16 cellular contexts compared by ENCODE assay signal in genomic region chr7:38629621-38630020, GRCh38. TPM values are rescaled to one million over a fixed set of nuclear protein-coding genes. Genes with fewer than 3 reads are reported as not detected.
DNase-seq lines count a peak whose midpoint lies in the region; ATAC-seq, FAIRE-seq and TF ChIP-seq lines count a peak whose summit lies in the region.
"Had no signal": no experiment of that assay in that cellular context is flagged by ENCODE, and none has a peak within 500 bp of the region (broad histone marks: within the 10 kb centered on the region; RNA-seq: fewer than 3 reads in every experiment).

No MANE protein-coding gene starts in this region.

- H2BK20ac ChIP-seq in H1 (ENCODE audit: low read length): no peak overlapping the region

- peaks cover 0 to 3% (median 0%) of the 10 kb centered on the region in 4 experiments; a peak in 1 of 7 replicates for H3K4me1 ChIP-seq in H1 (replicated peaks in 1 of 4; ENCODE audit: control insufficient read depth in 3 of 4, insufficient read depth in 4 of 4, low read length in 3 of 4)
- H3K4me1 ChIP-seq: A549, upper lobe of right lung had no signal

- no peak overlapping the region for H2AK5ac ChIP-seq in H1 (ENCODE audit: low read depth, low read length)

- DNase-seq in NCI-H2227 (lab: John Stamatoyannopoulos, UW; ENCODE audit: unreplicated experiment): peak; percentile 4
- no peak for DNase-seq in NCI-H2227 treated with DMSO at 0.1 percent for 48 hours (lab: John Stamatoyannopoulos, UW)
- peak; percentile 48 for DNase-seq in NCI-H446 treated with DMSO at 0.1 percent for 48 hours (lab: John Stamatoyannopoulos, UW)
- DNase-seq in H1 (ENCODE audit: low read depth in 1 of 2, low spot score in 2 of 2): no peak
- peak; percentile 6 for DNase-seq in occipital lobe (lab: John Stamatoyannopoulos, UW)
- no peak for DNase-seq in OCI-M1 (lab: John Stamatoyannopoulos, UW)
- no peak for DNase-seq in endothelial cell (ENCODE audit: low spot score)
- DNase-seq: activated B cell treated with CpG ODN at 0.5 μM for 24 hours; aorta; effector memory CD8-positive, alpha-beta T cell; H7; MV-4-11; upper lobe of right lung had no signal

- H3K36me3 ChIP-seq in H1 (ENCODE audit: control insufficient read depth in 2 of 4, insufficient read depth in 4 of 4, low read length in 3 of 4): no peaks in the 10 kb centered on the region
- H3K36me3 ChIP-seq: SJSA1, upper lobe of right lung had no signal

- no peak overlapping the region for H3K23ac ChIP-seq in H1 (ENCODE audit: insufficient read length)

- H3K14ac ChIP-seq in H1 (ENCODE audit: insufficient read length): no peak overlapping the region

- no peak overlapping the region for H3K27ac ChIP-seq in H1 (ENCODE audit: low read depth, low read length)
- H3K27ac ChIP-seq: A549, SJSA1, upper lobe of right lung had no signal

- H3K4ac ChIP-seq in H1 (replicated peaks; ENCODE audit: insufficient read length, low read depth, low read length): no peak overlapping the region

- POLR2A ChIA-PET in H1 (lab: Charles Lee; ENCODE audit: partially characterized antibody): interaction anchor here (0.6 kb wide), 1 partner anchor 18 kb away, joined by 3 read pairs; no protein-coding TSS in a partner anchor

- H3K23me2 ChIP-seq in H1 (ENCODE audit: low read depth, low read length): no peaks in the 10 kb centered on the region; the same call in 1 of the 2 replicates

- no peak for ATAC-seq in HG03095 (IDR thresholded peaks at IDR 0.05; ENCODE audit: unreplicated experiment)
- ATAC-seq: A549; effector memory CD8-positive, alpha-beta T cell; upper lobe of right lung had no signal

- H3K4me2 ChIP-seq in H1 (ENCODE audit: insufficient read depth in 1 of 2, low read depth in 2 of 2, low read length in 2 of 2): peak overlapping the region; percentile 48 to 81; a peak in 1 of 4 replicates

- H3K56ac ChIP-seq in H1 (replicated peaks; ENCODE audit: insufficient read length, low read depth, low read length): no peak overlapping the region

- no peaks in the 10 kb centered on the region for H3K79me2 ChIP-seq in H1 (ENCODE audit: control insufficient read depth in 1 of 2, insufficient read depth in 2 of 2, low read length in 2 of 2)

- no peak overlapping the region for H4K91ac ChIP-seq in H1 (replicated peaks; ENCODE audit: insufficient read length, low read length)

- no peak overlapping the region for H3K27ac Mint-ChIP-seq in endothelial cell (ENCODE audit: unreplicated experiment)
- H3K27ac Mint-ChIP-seq: activated B cell treated with CpG ODN at 0.5 μM for 24 hours; effector memory CD8-positive, alpha-beta T cell had no signal

- no peak for TF ChIP-seq EP300 in H1 (IDR thresholded peaks at IDR 0.05; ENCODE audit: borderline replicate concordance in 1 of 2, low read depth in 2 of 2, low read length in 2 of 2)

- no peak overlapping the region for H3K18ac ChIP-seq in H1 (ENCODE audit: extremely low read depth, low read length)

- no peaks in the 10 kb centered on the region for H3K9me3 Mint-ChIP-seq in endothelial cell (ENCODE audit: unreplicated experiment)

- no peak for TF ChIP-seq RAD21 in H1 (IDR thresholded peaks at IDR 0.05 in 1 of 2, conservative IDR thresholded peaks at IDR 0.05 in 1 of 2; ENCODE audit: low read depth in 2 of 2, low read length in 2 of 2)

- H2BK120ac ChIP-seq in H1 (replicated peaks; ENCODE audit: low read depth, low read length): no peak overlapping the region

- H3K9me3 ChIP-seq in H1 (ENCODE audit: insufficient read depth in 2 of 2, low read depth in 1 of 2, low read length in 1 of 2): no peaks in the 10 kb centered on the region
- H3K9me3 ChIP-seq: upper lobe of right lung had no signal

- H3K9ac ChIP-seq in H1 (replicated peaks in 1 of 4; ENCODE audit: extremely low read depth in 1 of 4, low read depth in 3 of 4, low read length in 3 of 4): no peak overlapping the region

- H2BK15ac ChIP-seq in H1 (ENCODE audit: low read length): no peak overlapping the region

- peaks cover 10 to 28% (median 24%) of the 10 kb centered on the region in 4 experiments for H3K27me3 ChIP-seq in H1 (replicated peaks in 1 of 4; ENCODE audit: control insufficient read depth in 3 of 4, extremely low read depth in 1 of 4, insufficient read depth in 3 of 4, low read length in 3 of 4)

- H2BK5ac ChIP-seq in H1 (ENCODE audit: low read depth, low read length): no peak overlapping the region

- H4K5ac ChIP-seq in H1 (ENCODE audit: insufficient read length, low read depth, low read length): no peak overlapping the region

- no peak overlapping the region for H2BK12ac ChIP-seq in H1 (ENCODE audit: low read depth, low read length)

- no peaks in the 10 kb centered on the region for H3K36me3 Mint-ChIP-seq in endothelial cell (ENCODE audit: low read depth, unreplicated experiment)

- H3K4me3 Mint-ChIP-seq in endothelial cell (ENCODE audit: unreplicated experiment): no peak overlapping the region
- H3K4me3 Mint-ChIP-seq: activated B cell treated with CpG ODN at 0.5 μM for 24 hours had no signal

- no peak overlapping the region for H3K4me3 ChIP-seq in H1 (ENCODE audit: extremely low read depth in 1 of 4, insufficient read depth in 2 of 4, low read depth in 3 of 4, low read length in 4 of 4)
- H3K4me3 ChIP-seq: A549, SJSA1, upper lobe of right lung had no signal

- CTCF ChIA-PET in H1 (lab: Charles Lee; ENCODE audit: partially characterized antibody): no interaction called here

- H4K20me1 ChIP-seq in H1 (replicated peaks in 1 of 2; ENCODE audit: control insufficient read depth in 1 of 2, insufficient read depth in 2 of 2, low read length in 2 of 2): no peaks in the 10 kb centered on the region

- no peak for TF ChIP-seq POLR2A in H1 (IDR thresholded peaks at IDR 0.05; ENCODE audit: control extremely low read depth in 1 of 2, low read depth in 2 of 2, low read length in 2 of 2)

- peaks cover 6% of the 10 kb centered on the region for H3K4me1 Mint-ChIP-seq in endothelial cell (ENCODE audit: unreplicated experiment)

- H2AFZ ChIP-seq in H1 (ENCODE audit: low read length): no peak overlapping the region

- no peaks in the 10 kb centered on the region; the same call in 1 of the 2 replicates for H3K79me1 ChIP-seq in H1 (ENCODE audit: low read depth, low read length)

- peaks cover 15% of the 10 kb centered on the region for H3K27me3 Mint-ChIP-seq in endothelial cell (ENCODE audit: unreplicated experiment)

- no peak for FAIRE-seq in H1 (lab: Jason Lieb, UNC)
- FAIRE-seq: A549 had no signal

- 88% methylated on average over 3 of the region's 3 CpGs; no CpG with 5 or more reads in 1 of the 2 experiments for WGBS in H1 (ENCODE audit: extremely low coverage in 1 of 2, insufficient coverage in 1 of 2, insufficient read length in 1 of 2, insufficient replicate concordance in 2 of 2, low coverage in 1 of 2, low lambda C conversion rate in 2 of 2, missing lambda C conversion rate in 1 of 2), 2 experiments

- H4K8ac ChIP-seq in H1 (ENCODE audit: extremely low read depth, insufficient read depth, low read length): no peak overlapping the region

- TF ChIP-seq CTCF in H1 (IDR thresholded peaks at IDR 0.05; ENCODE audit: control extremely low read depth in 1 of 3, insufficient read depth in 1 of 3, low read depth in 1 of 3, low read length in 3 of 3): no peak
- no peak for TF ChIP-seq CTCF in endothelial cell (IDR thresholded peaks at IDR 0.05; ENCODE audit: unreplicated experiment)

TF ChIP-seq in H1, 55 proteins besides CTCF, POLR2A, EP300 and RAD21:
- TF ChIP-seq EZH2 (IDR thresholded peaks at IDR 0.05; ENCODE audit: low read depth, low read length, severe bottlenecking) (no peak), KDM4A (IDR thresholded peaks at IDR 0.05; ENCODE audit: low read depth, low read length, severe bottlenecking) (no peak), ASH2L (IDR thresholded peaks at IDR 0.05; ENCODE audit: low read length) (no peak), SIN3A (conservative IDR thresholded peaks at IDR 0.05 in 1 of 2, IDR thresholded peaks at IDR 0.05 in 1 of 2; ENCODE audit: low read depth in 1 of 2, low read length in 2 of 2) (no peak), NRF1 (IDR thresholded peaks at IDR 0.05; ENCODE audit: low read depth, low read length) (no peak), SP2 (IDR thresholded peaks at IDR 0.05; ENCODE audit: low read length) (no peak), SIRT6 (IDR thresholded peaks at IDR 0.05; ENCODE audit: low read length) (no peak), PHF8 (conservative IDR thresholded peaks at IDR 0.05; ENCODE audit: low read depth, low read length) (no peak), CREB1 (IDR thresholded peaks at IDR 0.05) (no peak), SIX5 (IDR thresholded peaks at IDR 0.05; ENCODE audit: low read depth, low read length) (no peak), GTF2F1 (IDR thresholded peaks at IDR 0.05; ENCODE audit: borderline replicate concordance, low read depth, low read length) (no peak), BACH1 (IDR thresholded peaks at IDR 0.05; ENCODE audit: low read length) (no peak)

RNA-seq across cellular contexts. Expression of gene AMPH, which starts 1.6 kb away (rescaled TPM):
- total RNA-seq in H1 (2021; fragmentation: NEBNext Ultra II Directional; extraction: Animal tissue kit (Norgen Biotek cat#: 25700)): 12.1 and 12.2 TPM in 2 replicates
- 3.6 and 7.3 TPM in 2 replicates for polyA plus RNA-seq in H1 (2011; rRNA removed)
- polyA plus RNA-seq in H1 (2011; cell fraction: cytosol; rRNA removed): 6.4 TPM
- 9.6 TPM for polyA plus RNA-seq in H1 (2011; cell fraction: nucleus; rRNA removed)
- polyA plus RNA-seq in H1 (2012, experiment 1 of 2): 8.9 to 11.1 TPM (median 10.0 TPM) in 4 replicates
- polyA plus RNA-seq in H1 (2012, experiment 2 of 2): 1.4 TPM
- polyA plus RNA-seq in H1 (2013, experiment 1 of 2): 4.8 TPM
- polyA plus RNA-seq in H1 (2013, experiment 2 of 2): 5.0 TPM
- polyA minus RNA-seq in H1 (2011; rRNA and poly(A)+ RNA removed): 11.5 and 16.3 TPM in 2 replicates
- polyA minus RNA-seq in H1 (2011; cell fraction: cytosol; rRNA and poly(A)+ RNA removed): 6.9 TPM
- 13.0 TPM for polyA minus RNA-seq in H1 (2011; cell fraction: nucleus; rRNA and poly(A)+ RNA removed)
- total RNA-seq in occipital lobe (17.0 TPM), endothelial cell (ENCODE audit: unreplicated experiment) (1.6 TPM)
- total RNA-seq: activated B cell treated with CpG ODN at 0.5 μM for 24 hours, SJSA1 had no signal

Comparison
In these comparisons a context has a peak if more than half of its experiments do, and no peak if none do; other contexts are left out.
1. DNase-seq: peak in NCI-H2227 (single experiment), NCI-H446 treated with DMSO at 0.1 percent for 48 hours (single experiment) and occipital lobe (single experiment); none in NCI-H2227 treated with DMSO at 0.1 percent for 48 hours (single experiment), H1 (0 of 2), OCI-M1 (single experiment) and endothelial cell (single experiment).